Comparison of ENCODE assay signal across 9 cellular contexts in genomic region chr16:87681990-87682570, GRCh38.
DNase-seq lines count a peak whose midpoint lies in the region; ATAC-seq and TF ChIP-seq lines count a peak whose summit lies in the region.
"Had no signal": no experiment of that assay in that cellular context is flagged by ENCODE, and none has a peak within 500 bp of the region (broad histone marks: within the 10 kb centered on the region; RNA-seq: fewer than 3 reads in every experiment).

No MANE protein-coding gene starts in this region.

- peaks cover 0 to 9% (median 0%) of the 10 kb centered on the region in 45 donors for H3K27me3 ChIP-seq in dorsolateral prefrontal cortex

- H3K4me3 ChIP-seq in AG09309 (ENCODE audit: control insufficient read depth, low read depth, low read length): no peak overlapping the region
- no peak overlapping the region for H3K4me3 ChIP-seq in dorsolateral prefrontal cortex

- intact Hi-C loops in dorsolateral prefrontal cortex (cut with DNase I): no loop called here

- TF ChIP-seq CTCF in AG09309 (IDR thresholded peaks at IDR 0.05; ENCODE audit: control insufficient read depth, insufficient read depth, low read depth, low read length, missing control alignments): peak; percentile 36
- peak; percentile 59 for TF ChIP-seq CTCF in GM12873 (IDR thresholded peaks at IDR 0.05; ENCODE audit: insufficient read depth, low read depth, low read length, missing control alignments)
- peak in 1 of 56 donors; percentile 12 for TF ChIP-seq CTCF in dorsolateral prefrontal cortex (IDR thresholded peaks at IDR 0.05 in 54 of 56, conservative IDR thresholded peaks at IDR 0.05 in 2 of 56; ENCODE audit: low read depth in 1 of 56, partially characterized antibody in 56 of 56)

- H3K27ac ChIP-seq in dorsolateral prefrontal cortex: no peak overlapping the region

- ATAC-seq in SK-N-SH treated with all-trans-retinoic acid at 6 μM for 48 hours (peak; percentile 64), HG03159 (IDR thresholded peaks at IDR 0.05; ENCODE audit: unreplicated experiment) (no peak)

- peak; percentile 31 for DNase-seq in AG09309 (ENCODE audit: low read depth)
- DNase-seq in glomerular endothelial cell (ENCODE audit: extremely low read depth, low read depth, low spot score): peak; percentile 10
- no peak for DNase-seq in NCI-H1694 treated with DMSO at 0.1 percent for 48 hours (lab: John Stamatoyannopoulos, UW)
- no peak for DNase-seq in dorsolateral prefrontal cortex
- no peak for DNase-seq in NOMO-1 treated with dmso at 0.1 percent for 144 hours (lab: John Stamatoyannopoulos, UW; ENCODE audit: unreplicated experiment)
- DNase-seq: midbrain had no signal

TF ChIP-seq in SK-N-SH treated with all-trans-retinoic acid at 6 μM for 48 hours, 23 proteins besides CTCF, POLR2A, EP300 and RAD21:
- no peak for TF ChIP-seq ZFP3 (CRISPR knock-in tag; IDR thresholded peaks at IDR 0.05)
- TF ChIP-seq TOX (CRISPR knock-in tag; IDR thresholded peaks at IDR 0.05; ENCODE audit: borderline replicate concordance): no peak
- TF ChIP-seq CREB5 (CRISPR knock-in tag; IDR thresholded peaks at IDR 0.05; ENCODE audit: low read depth): no peak
- TF ChIP-seq PPARA (CRISPR knock-in tag; IDR thresholded peaks at IDR 0.05; ENCODE audit: borderline replicate concordance): no peak
- no peak for TF ChIP-seq ZNF70 (CRISPR knock-in tag; IDR thresholded peaks at IDR 0.05)
- no peak for TF ChIP-seq ARNTL (CRISPR knock-in tag; IDR thresholded peaks at IDR 0.05; ENCODE audit: borderline replicate concordance, low read depth)
- no peak for TF ChIP-seq GLIS3 (CRISPR knock-in tag; IDR thresholded peaks at IDR 0.05)
- no peak for TF ChIP-seq CSDC2 (CRISPR knock-in tag; IDR thresholded peaks at IDR 0.05)
- TF ChIP-seq BACH2 (CRISPR knock-in tag; IDR thresholded peaks at IDR 0.05; ENCODE audit: borderline replicate concordance): no peak
- TF ChIP-seq ZNF565 (CRISPR knock-in tag; conservative IDR thresholded peaks at IDR 0.05; ENCODE audit: low read depth): no peak
- no peak for TF ChIP-seq ISL1 (CRISPR knock-in tag; IDR thresholded peaks at IDR 0.05)
- no peak for TF ChIP-seq PATZ1 (CRISPR knock-in tag; IDR thresholded peaks at IDR 0.05; ENCODE audit: borderline replicate concordance)
- no peak for TF ChIP-seq SNAI2 (CRISPR knock-in tag; IDR thresholded peaks at IDR 0.05)
- TF ChIP-seq, protein P1, sequence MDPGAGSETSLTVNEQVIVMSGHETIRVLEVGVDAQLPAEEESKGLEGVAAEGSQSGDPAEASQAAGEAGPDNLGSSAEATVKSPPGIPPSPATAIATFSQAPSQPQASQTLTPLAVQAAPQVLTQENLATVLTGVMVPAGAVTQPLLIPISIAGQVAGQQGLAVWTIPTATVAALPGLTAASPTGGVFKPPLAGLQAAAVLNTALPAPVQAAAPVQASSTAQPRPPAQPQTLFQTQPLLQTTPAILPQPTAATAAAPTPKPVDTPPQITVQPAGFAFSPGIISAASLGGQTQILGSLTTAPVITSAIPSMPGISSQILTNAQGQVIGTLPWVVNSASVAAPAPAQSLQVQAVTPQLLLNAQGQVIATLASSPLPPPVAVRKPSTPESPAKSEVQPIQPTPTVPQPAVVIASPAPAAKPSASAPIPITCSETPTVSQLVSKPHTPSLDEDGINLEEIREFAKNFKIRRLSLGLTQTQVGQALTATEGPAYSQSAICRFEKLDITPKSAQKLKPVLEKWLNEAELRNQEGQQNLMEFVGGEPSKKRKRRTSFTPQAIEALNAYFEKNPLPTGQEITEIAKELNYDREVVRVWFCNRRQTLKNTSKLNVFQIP (CRISPR knock-in tag; IDR thresholded peaks at IDR 0.05; ENCODE audit: borderline replicate concordance, low read depth): no peak
- TF ChIP-seq CSRNP3 (CRISPR knock-in tag; IDR thresholded peaks at IDR 0.05): no peak

Comparison
In these comparisons a context has a peak if more than half of its experiments do, and no peak if none do; other contexts are left out.
1. DNase-seq: peak in AG09309 (single experiment) and glomerular endothelial cell (single experiment); none in NCI-H1694 treated with DMSO at 0.1 percent for 48 hours (single experiment), dorsolateral prefrontal cortex (0 of 10) and NOMO-1 treated with dmso at 0.1 percent for 144 hours (single experiment).